ENCODE assay signal across 10 cellular contexts in genomic region chr20:16158090-16158975, GRCh38.
DNase-seq lines count a peak whose midpoint lies in the region; ATAC-seq and TF ChIP-seq lines count a peak whose summit lies in the region.
"Had no signal": no experiment of that assay in that cellular context is flagged by ENCODE, and none has a peak within 500 bp of the region (broad histone marks: within the 10 kb centered on the region; RNA-seq: fewer than 3 reads in every experiment).

No MANE protein-coding gene starts in this region.

- intact Hi-C loops in breast epithelium (cut with DNase I; ENCODE audit: low total_unique reads): no loop called here

- no peak for TF ChIP-seq CTCF in breast epithelium (IDR thresholded peaks at IDR 0.05)

- peaks cover 12% of the 10 kb centered on the region for H3K9me3 ChIP-seq in mononuclear cell (ENCODE audit: low read depth, low read length)
- peaks cover 0 to 5% of the 10 kb centered on the region in 2 donors for H3K9me3 ChIP-seq in breast epithelium

- H3K36me3 ChIP-seq in breast epithelium: no peaks in the 10 kb centered on the region

- H3K27ac ChIP-seq in breast epithelium: no peak overlapping the region

- peak; percentile 75 for ATAC-seq in GM18861 (IDR thresholded peaks at IDR 0.05; ENCODE audit: unreplicated experiment)
- peak; percentile 94 for ATAC-seq in GM21717 (IDR thresholded peaks at IDR 0.05; ENCODE audit: unreplicated experiment)
- peak; percentile 83 for ATAC-seq in HG03442 (IDR thresholded peaks at IDR 0.05; ENCODE audit: unreplicated experiment)
- no peak for ATAC-seq in HG03045 (IDR thresholded peaks at IDR 0.05; ENCODE audit: unreplicated experiment)
- ATAC-seq: naive thymus-derived CD8-positive, alpha-beta T cell had no signal

- TF ChIP-seq POLR2A in breast epithelium (IDR thresholded peaks at IDR 0.05): no peak

- H3K4me1 ChIP-seq in mononuclear cell (ENCODE audit: insufficient read depth, low read length): peaks cover 11% of the 10 kb centered on the region
- H3K4me1 ChIP-seq in breast epithelium: no peaks in the 10 kb centered on the region

- no peak for DNase-seq in activated effector memory CD4-positive, alpha-beta T cell treated with Interleukin-2 at 50 U/mL for 16 hours
- DNase-seq in breast epithelium (ENCODE audit: low spot score in 2 of 2) (no peak), activated T-cell treated with anti-CD3 and anti-CD28 coated beads for 4 hours (no peak)
- DNase-seq: activated CD4-positive, alpha-beta T cell treated with anti-CD3 and anti-CD28 coated beads, Interleukin-2, amount 50 U/mL, for 48 hours had no signal

- H3K4me3 ChIP-seq in mononuclear cell (ENCODE audit: low read length) (peak overlapping the region; percentile 24), breast epithelium (no peak overlapping the region)

- H3K27me3 ChIP-seq in mononuclear cell (ENCODE audit: insufficient read depth, low read length) (no peaks in the 10 kb centered on the region), breast epithelium (no peaks in the 10 kb centered on the region)
